1 cellular context compared by ENCODE assay signal in the genomic region with DNA sequence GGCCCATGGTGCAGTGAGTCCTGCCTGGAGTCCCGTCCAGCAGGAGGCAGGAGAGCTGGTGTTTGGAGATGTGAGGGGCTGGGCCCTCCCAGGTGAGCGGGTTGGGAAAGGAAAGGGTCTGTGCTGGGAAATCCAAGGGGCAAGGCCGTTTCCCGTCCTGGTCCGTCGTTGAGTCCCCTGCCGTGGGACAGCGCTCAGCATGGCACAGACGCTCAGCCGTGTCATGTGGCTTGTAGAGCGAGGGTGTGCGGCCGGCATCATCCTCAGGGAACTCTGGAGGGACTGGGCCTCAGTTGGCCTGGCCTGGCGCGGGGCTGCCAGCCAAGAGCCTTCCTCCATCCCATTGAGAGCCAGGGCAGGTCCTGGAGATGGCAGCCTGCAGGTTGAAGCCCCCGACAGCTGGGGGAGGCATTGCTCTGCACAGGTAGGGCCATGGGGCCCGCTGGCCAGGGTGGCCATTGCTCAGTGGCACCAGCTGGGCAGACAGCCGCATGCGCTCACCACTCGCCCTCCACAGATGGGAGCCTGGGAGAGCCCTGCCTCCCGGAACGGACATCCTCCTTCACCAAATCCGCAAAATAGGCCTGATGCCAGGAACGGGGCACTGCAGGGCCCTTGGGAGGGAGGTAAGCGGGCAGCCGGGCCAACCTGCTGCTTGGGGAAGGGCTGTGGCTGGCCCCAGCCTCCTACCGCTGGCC.
TF ChIP-seq lines count a peak whose summit lies in the region.

No MANE protein-coding gene starts in this region.

TF ChIP-seq in H1, 55 proteins besides CTCF, POLR2A, EP300 and RAD21:
- no peak for TF ChIP-seq SIRT6 (IDR thresholded peaks at IDR 0.05; ENCODE audit: low read length)
- TF ChIP-seq SAP30 (IDR thresholded peaks at IDR 0.05; ENCODE audit: insufficient read depth, insufficient replicate concordance, low read length) = no peak
- no peak for TF ChIP-seq SP2 (IDR thresholded peaks at IDR 0.05; ENCODE audit: low read length)
- no peak for TF ChIP-seq SP4 (IDR thresholded peaks at IDR 0.05; ENCODE audit: low read length)
- TF ChIP-seq, protein P1, sequence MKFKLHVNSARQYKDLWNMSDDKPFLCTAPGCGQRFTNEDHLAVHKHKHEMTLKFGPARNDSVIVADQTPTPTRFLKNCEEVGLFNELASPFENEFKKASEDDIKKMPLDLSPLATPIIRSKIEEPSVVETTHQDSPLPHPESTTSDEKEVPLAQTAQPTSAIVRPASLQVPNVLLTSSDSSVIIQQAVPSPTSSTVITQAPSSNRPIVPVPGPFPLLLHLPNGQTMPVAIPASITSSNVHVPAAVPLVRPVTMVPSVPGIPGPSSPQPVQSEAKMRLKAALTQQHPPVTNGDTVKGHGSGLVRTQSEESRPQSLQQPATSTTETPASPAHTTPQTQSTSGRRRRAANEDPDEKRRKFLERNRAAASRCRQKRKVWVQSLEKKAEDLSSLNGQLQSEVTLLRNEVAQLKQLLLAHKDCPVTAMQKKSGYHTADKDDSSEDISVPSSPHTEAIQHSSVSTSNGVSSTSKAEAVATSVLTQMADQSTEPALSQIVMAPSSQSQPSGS (IDR thresholded peaks at IDR 0.05; ENCODE audit: low read length) = no peak
- no peak for TF ChIP-seq CBX5 (IDR thresholded peaks at IDR 0.05; ENCODE audit: low read depth, low read length)
- TF ChIP-seq SIN3A (conservative IDR thresholded peaks at IDR 0.05 in 1 of 2, IDR thresholded peaks at IDR 0.05 in 1 of 2; ENCODE audit: low read depth in 1 of 2, low read length in 2 of 2) = no peak
- no peak for TF ChIP-seq RNF2 (IDR thresholded peaks at IDR 0.05; ENCODE audit: borderline replicate concordance, low read depth, low read length, missing control alignments, poor library complexity, severe bottlenecking)
- TF ChIP-seq GABPA (IDR thresholded peaks at IDR 0.05; ENCODE audit: borderline replicate concordance, insufficient read depth, low read length) = no peak
- TF ChIP-seq JUN (IDR thresholded peaks at IDR 0.05; ENCODE audit: low read depth, low read length) = no peak
- TF ChIP-seq SIX5 (IDR thresholded peaks at IDR 0.05; ENCODE audit: low read depth, low read length) = no peak
- TF ChIP-seq EGR1 (IDR thresholded peaks at IDR 0.05; ENCODE audit: borderline replicate concordance, low read depth, low read length) = no peak
- no peak for TF ChIP-seq KDM5A (IDR thresholded peaks at IDR 0.05; ENCODE audit: low read length)
- no peak for TF ChIP-seq SRF (IDR thresholded peaks at IDR 0.05; ENCODE audit: low read depth, low read length)
- no peak for TF ChIP-seq KDM4A (IDR thresholded peaks at IDR 0.05; ENCODE audit: low read depth, low read length, severe bottlenecking)
- TF ChIP-seq POLR2AphosphoS5 (IDR thresholded peaks at IDR 0.05; ENCODE audit: low read depth, low read length) = no peak
- TF ChIP-seq PHF8 (conservative IDR thresholded peaks at IDR 0.05; ENCODE audit: low read depth, low read length) = no peak
